ENCODE assay signal across 28 cellular contexts in genomic region chr1:94153133-94153532, GRCh38. TPM values are rescaled to one million over a fixed set of nuclear protein-coding genes. Genes with fewer than 3 reads are reported as not detected.
DNase-seq lines count a peak whose midpoint lies in the region; ATAC-seq, FAIRE-seq and TF ChIP-seq lines count a peak whose summit lies in the region.
"Had no signal": no experiment of that assay in that cellular context is flagged by ENCODE, and none has a peak within 500 bp of the region (broad histone marks: within the 10 kb centered on the region; RNA-seq: fewer than 3 reads in every experiment).

No MANE protein-coding gene starts in this region.

- 45% methylated on average over 1 of the region's 1 CpG for WGBS in SK-N-SH (ENCODE audit: low lambda C conversion rate)

- H3K27ac Mint-ChIP-seq in astrocyte (ENCODE audit: unreplicated experiment) (no peak overlapping the region), mesothelial cell of epicardium (peak overlapping the region; percentile 14)
- H3K27ac Mint-ChIP-seq: CD14-positive monocyte; CD4-positive, alpha-beta memory T cell; CD8-positive, alpha-beta memory T cell had no signal

- H3K4me1 Mint-ChIP-seq in astrocyte (ENCODE audit: low read depth, unreplicated experiment): no peaks in the 10 kb centered on the region
- peaks cover 35% of the 10 kb centered on the region for H3K4me1 Mint-ChIP-seq in mesothelial cell of epicardium
- H3K4me1 Mint-ChIP-seq: CD14-positive monocyte; CD4-positive, alpha-beta memory T cell; CD4-positive, CD25-positive, alpha-beta regulatory T cell; CD8-positive, alpha-beta memory T cell had no signal

- TF ChIP-seq RAD21 in SK-N-SH (IDR thresholded peaks at IDR 0.05; ENCODE audit: low read length): no peak

- H3K9me2 ChIP-seq in SK-N-SH: no peaks in the 10 kb centered on the region

- no peak for TF ChIP-seq EP300 in SK-N-SH (IDR thresholded peaks at IDR 0.05; ENCODE audit: borderline replicate concordance in 1 of 2, low read depth in 1 of 2, low read length in 1 of 2)

- H3K9ac ChIP-seq in astrocyte (ENCODE audit: low read length) (no peak overlapping the region), SK-N-SH (no peak overlapping the region)
- H3K9ac ChIP-seq: BLaER1 had no signal

- CTCF ChIA-PET in Panc1 (lab: Charles Lee) (no interaction called here), SK-N-SH (lab: Yijun Ruan, JAX) (interaction anchor here (2.1 kb wide), 1 partner anchor 183 kb away, joined by 5 read pairs; no protein-coding TSS in a partner anchor)

- no peaks in the 10 kb centered on the region for H3K9me3 Mint-ChIP-seq in astrocyte (ENCODE audit: unreplicated experiment)
- H3K9me3 Mint-ChIP-seq in mesothelial cell of epicardium: peaks cover 7% of the 10 kb centered on the region

- POLR2A ChIA-PET in Panc1 (lab: Charles Lee): no interaction called here
- POLR2A ChIA-PET in SK-N-SH (lab: Yijun Ruan, JAX): no interaction called here

- FAIRE-seq in astrocyte (lab: Jason Lieb, UNC): peak; percentile 29
- FAIRE-seq: A204.1, GM12878, GM12892, GM18507, GM19239 had no signal

- TF ChIP-seq CTCF in Panc1 (IDR thresholded peaks at IDR 0.05) (no peak), astrocyte (IDR thresholded peaks at IDR 0.05; ENCODE audit: insufficient read depth, low read depth, low read length) (no peak), mesothelial cell of epicardium (IDR thresholded peaks at IDR 0.05; ENCODE audit: unreplicated experiment) (no peak), SK-N-SH (IDR thresholded peaks at IDR 0.05) (no peak)

- H3K27me3 Mint-ChIP-seq in astrocyte (ENCODE audit: low read depth, unreplicated experiment): no peaks in the 10 kb centered on the region
- H3K27me3 Mint-ChIP-seq in mesothelial cell of epicardium (ENCODE audit: low read depth): no peaks in the 10 kb centered on the region
- H3K27me3 Mint-ChIP-seq: CD4-positive, alpha-beta memory T cell had no signal

- H3K27me3 ChIP-seq in Panc1 (ENCODE audit: control insufficient read depth, insufficient read depth, low read length) (no peaks in the 10 kb centered on the region), astrocyte (ENCODE audit: insufficient read depth, low read length) (no peaks in the 10 kb centered on the region), SK-N-SH (ENCODE audit: insufficient read depth) (no peaks in the 10 kb centered on the region)
- H3K27me3 ChIP-seq: BE2C, BLaER1 had no signal

- H3K4me3 ChIP-seq in Panc1 (ENCODE audit: low read depth in 2 of 2, low read length in 2 of 2) (no peak overlapping the region), astrocyte (ENCODE audit: insufficient read depth, low read depth, low read length) (no peak overlapping the region), SK-N-SH (ENCODE audit: low read depth in 2 of 2, low read length in 1 of 2) (no peak overlapping the region)
- H3K4me3 ChIP-seq: BLaER1, GM12878 had no signal

- no peaks in the 10 kb centered on the region for H3K4me1 ChIP-seq in Panc1 (ENCODE audit: control insufficient read depth, insufficient read depth, low read length)
- H3K4me1 ChIP-seq in astrocyte (ENCODE audit: insufficient read depth, low read length): no peaks in the 10 kb centered on the region
- H3K4me1 ChIP-seq in SK-N-SH (ENCODE audit: control insufficient read depth in 1 of 2, insufficient read depth in 2 of 2, low read depth in 1 of 2, low read length in 1 of 2): no peaks in the 10 kb centered on the region
- H3K4me1 ChIP-seq: BE2C, BLaER1 had no signal

- H3K27ac ChIP-seq in Panc1 (ENCODE audit: low read length) (peak overlapping the region; percentile 57), astrocyte (ENCODE audit: low read depth, low read length) (no peak overlapping the region), SK-N-SH (ENCODE audit: low read depth in 2 of 2, low read length in 1 of 2) (no peak overlapping the region)
- H3K27ac ChIP-seq: BLaER1 had no signal

- no peaks in the 10 kb centered on the region for H3K36me3 Mint-ChIP-seq in astrocyte (ENCODE audit: low read depth, unreplicated experiment)
- H3K36me3 Mint-ChIP-seq in mesothelial cell of epicardium: peaks cover 2% of the 10 kb centered on the region
- H3K36me3 Mint-ChIP-seq: CD14-positive monocyte; CD4-positive, alpha-beta memory T cell; CD4-positive, CD25-positive, alpha-beta regulatory T cell; CD8-positive, alpha-beta memory T cell had no signal

- H3K9me3 ChIP-seq in Panc1 (ENCODE audit: control insufficient read depth, insufficient read depth, low read depth, low read length) (no peaks in the 10 kb centered on the region), astrocyte (ENCODE audit: insufficient read depth, low read depth, low read length) (no peaks in the 10 kb centered on the region), SK-N-SH (no peaks in the 10 kb centered on the region)
- H3K9me3 ChIP-seq: BE2C, BLaER1 had no signal

- DNase-seq in Panc1 (ENCODE audit: low read depth, low spot score) (no peak), astrocyte (ENCODE audit: low read depth) (no peak), mesothelial cell of epicardium (ENCODE audit: low spot score in 2 of 2, unreplicated experiment in 2 of 2) (no peak), SK-N-SH (no peak), head of caudate nucleus (no peak)
- DNase-seq: 8988T; ACHN; BE2C; C1 segment of cervical spinal cord; CD4-positive, alpha-beta memory T cell; CD4-positive, CD25-positive, alpha-beta regulatory T cell; CD8-positive, alpha-beta memory T cell; COR-L47; DMS 273 treated with DMSO at 0.1 percent for 48 hours; DMS153; DMS53; DMS79; DND-41; EL; GDM1 had no signal

- intact Hi-C loops in Panc1 (cut with micrococcal nuclease; ENCODE audit: unreplicated experiment): no loop called here
- intact Hi-C loops in head of caudate nucleus (cut with DNase I): no loop called here

- in situ Hi-C loops in Panc1 (cut with HindIII; ENCODE audit: low pct_unique_long_range_greater_than_20kb, low sequenced_read_pairs): no loop called here

- ATAC-seq in Panc1 (no peak), GM18861 (IDR thresholded peaks at IDR 0.05; ENCODE audit: unreplicated experiment) (no peak)
- ATAC-seq: GM12878 had no signal

- H3K4me2 ChIP-seq in astrocyte (ENCODE audit: low read length) (no peak overlapping the region), SK-N-SH (no peak overlapping the region)
- H3K4me2 ChIP-seq: BLaER1 had no signal

- H4K20me1 ChIP-seq in astrocyte (ENCODE audit: insufficient read depth, low read length) (no peaks in the 10 kb centered on the region), SK-N-SH (ENCODE audit: insufficient read depth) (no peaks in the 10 kb centered on the region)
- H4K20me1 ChIP-seq: BLaER1 had no signal

- H2AFZ ChIP-seq in astrocyte (ENCODE audit: low read depth, low read length) (no peak overlapping the region), SK-N-SH (ENCODE audit: low read depth) (no peak overlapping the region)

- H3K79me2 ChIP-seq in astrocyte (ENCODE audit: insufficient read depth, low read length) (no peaks in the 10 kb centered on the region), SK-N-SH (ENCODE audit: insufficient read depth) (no peaks in the 10 kb centered on the region)

- no TSS peak for BruUV-seq in Panc1 (replicated peaks; lab: Mats Ljungman, UMichigan)

- H3F3A ChIP-seq in SK-N-SH (replicated peaks; ENCODE audit: insufficient read depth): no peaks in the 10 kb centered on the region

- no peak overlapping the region for H3K4me3 Mint-ChIP-seq in astrocyte (ENCODE audit: unreplicated experiment)
- H3K4me3 Mint-ChIP-seq in mesothelial cell of epicardium: no peak overlapping the region
- H3K4me3 Mint-ChIP-seq: CD14-positive monocyte; CD4-positive, alpha-beta memory T cell; CD4-positive, CD25-positive, alpha-beta regulatory T cell; CD8-positive, alpha-beta memory T cell had no signal

- no peaks in the 10 kb centered on the region for H3K36me3 ChIP-seq in Panc1 (ENCODE audit: control insufficient read depth, insufficient read depth, low read length)
- H3K36me3 ChIP-seq in astrocyte (ENCODE audit: insufficient read depth, low read length): no peaks in the 10 kb centered on the region
- no peaks in the 10 kb centered on the region for H3K36me3 ChIP-seq in SK-N-SH (replicated peaks in 1 of 2; ENCODE audit: control insufficient read depth in 1 of 2, insufficient read depth in 2 of 2, low read length in 1 of 2)
- H3K36me3 ChIP-seq: BE2C, BLaER1 had no signal

TF ChIP-seq in SK-N-SH, 30 proteins besides CTCF, POLR2A, EP300 and RAD21 (continues in another document):
- TF ChIP-seq IRF3 (IDR thresholded peaks at IDR 0.05; ENCODE audit: low read depth, low read length) (no peak), ZBTB33 (IDR thresholded peaks at IDR 0.05; ENCODE audit: borderline replicate concordance, low read depth) (no peak), YY1 (IDR thresholded peaks at IDR 0.05; ENCODE audit: low read depth) (no peak)

RNA-seq across cellular contexts. Expression of gene ABCA4, which starts 32.2 kb away (rescaled TPM):
- total RNA-seq in Panc1 (2021; ENCODE audit: unreplicated experiment) (1.5 TPM), astrocyte (0.14 and 0.20 TPM in 2 replicates), mesothelial cell of epicardium (12.7 to 14.5 TPM (median 14.4 TPM) in 3 replicates)
- 3.2 TPM for polyA plus RNA-seq in Panc1 (2012; ENCODE audit: insufficient read length)
- polyA plus RNA-seq in SK-N-SH (2012; rRNA removed): 0.03 and 0.06 TPM in 2 replicates
- 0.04 TPM in 1 of 2 replicates, not detected in the other for polyA plus RNA-seq in SK-N-SH (2012; cell fraction: cytosol; rRNA removed)
- polyA plus RNA-seq in SK-N-SH (2012; cell fraction: nucleus; rRNA removed): 0.16 and 0.35 TPM in 2 replicates
- total RNA-seq: CD4-positive, alpha-beta memory T cell; CD4-positive, CD25-positive, alpha-beta regulatory T cell; CD8-positive, alpha-beta memory T cell had no signal
- polyA plus RNA-seq: CD14-positive monocyte; CD4-positive, alpha-beta memory T cell; CD4-positive, CD25-positive, alpha-beta regulatory T cell; CD8-positive, alpha-beta memory T cell had no signal
